In the genomic region with DNA sequence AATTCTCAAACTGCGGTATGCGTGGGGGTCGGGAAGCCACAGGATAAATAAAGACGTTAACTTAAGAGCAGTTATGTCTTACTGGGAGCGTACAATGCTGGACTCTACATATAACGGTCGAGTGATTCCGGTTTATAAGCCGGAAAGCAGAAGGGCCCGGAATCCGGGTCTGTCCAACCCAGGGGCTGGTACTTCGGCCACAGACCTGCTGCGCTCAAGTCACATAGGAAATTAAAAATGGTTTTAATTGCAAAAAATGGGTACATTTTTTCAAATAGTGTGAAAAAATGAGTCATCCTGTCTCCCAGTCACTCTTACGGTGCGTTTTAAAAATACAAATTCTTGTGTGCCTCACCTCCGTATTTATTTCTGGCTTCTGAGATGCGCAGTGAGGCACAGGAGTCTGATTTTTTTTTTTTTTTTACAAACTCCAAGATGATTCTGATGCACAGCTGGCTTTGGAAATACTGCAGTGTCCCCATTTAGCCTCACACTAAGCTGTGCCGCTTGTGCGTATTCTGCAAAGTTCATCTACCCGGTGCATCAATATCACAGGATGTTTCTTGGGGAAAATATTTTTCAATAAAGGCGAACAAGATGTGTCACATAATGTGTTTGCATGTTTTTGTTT, we compare ENCODE assay signal across 8 cellular contexts. TPM values are rescaled to one million over a fixed set of nuclear protein-coding genes. Genes with fewer than 3 reads are reported as not detected.
DNase-seq lines count a peak whose midpoint lies in the region; ATAC-seq and TF ChIP-seq lines count a peak whose summit lies in the region.

No MANE protein-coding gene starts in this region.

- no peak for TF ChIP-seq EP300 in ovary (IDR thresholded peaks at IDR 0.05)

- 1 to 2% (median 2%) methylated on average over 21 of the region's 21 CpGs for WGBS in ovary, 3 donors

- in situ Hi-C loops in HAP-1 (cut with MboI; ENCODE audit: low sequenced_read_pairs) = no loop called here

- H3K36me3 ChIP-seq in CD8-positive, alpha-beta T cell (ENCODE audit: insufficient read depth, low read length) = peaks cover 37% of the 10 kb centered on the region
- peaks cover 36% of the 10 kb centered on the region for H3K36me3 ChIP-seq in HAP-1 (replicated peaks)
- no peaks in the 10 kb centered on the region for H3K36me3 ChIP-seq in ovary

- intact Hi-C loops in CD8-positive, alpha-beta T cell (cut with DNase I, micrococcal nuclease) = loop anchor here (1.0 to 10.0 kb wide), 10 partner anchors 19 to 571 kb away; partner anchors contain the start of genes CTSA (in 2 of the 2), NEURL2 (in 2 of the 2), UBE2C (in 2 of the 2) and ACOT8 (in 1 of the 2)
- intact Hi-C loops in ovary (cut with DNase I) = loop anchor here in 2 of 4 donors (2.0 kb wide), 2 partner anchors 35 to 45 kb away; partner anchors contain the start of genes CTSA (in 1 of the 2) and NEURL2 (in 1 of the 2)

- H3K36me3 Mint-ChIP-seq in CD8-positive, alpha-beta T cell = peaks cover 47% of the 10 kb centered on the region

- no peak for DNase-seq in CD8-positive, alpha-beta T cell
- no peak for DNase-seq in HAP-1 (ENCODE audit: low spot score in 2 of 2)
- no peak for DNase-seq in fibroblast of pulmonary artery (ENCODE audit: low read depth)
- no peak for DNase-seq in ovary
- DNase-seq in activated effector memory CD4-positive, alpha-beta T cell treated with Interleukin-2 at 50 U/mL for 16 hours = no peak
- no peak for DNase-seq in hippocampal formation (lab: John Stamatoyannopoulos, UW)
- DNase-seq in amniotic stem cell (lab: John Stamatoyannopoulos, UW) = no peak

- peaks cover 29% of the 10 kb centered on the region for H3K4me1 Mint-ChIP-seq in CD8-positive, alpha-beta T cell (ENCODE audit: low read depth)

- H3K27ac Mint-ChIP-seq in CD8-positive, alpha-beta T cell = peak overlapping the region; percentile 98

- peaks cover 11% of the 10 kb centered on the region for H3K4me1 ChIP-seq in CD8-positive, alpha-beta T cell (ENCODE audit: insufficient read depth, low read length)
- H3K4me1 ChIP-seq in HAP-1 (peaks cover 3% of the 10 kb centered on the region; the same call in 1 of the 2 replicates), ovary (ENCODE audit: insufficient read depth) (peaks cover 2% of the 10 kb centered on the region)

- no peaks in the 10 kb centered on the region for H3K27me3 Mint-ChIP-seq in CD8-positive, alpha-beta T cell (ENCODE audit: low read depth)

- no peak for TF ChIP-seq CTCF in CD8-positive, alpha-beta T cell (IDR thresholded peaks at IDR 0.05)
- no peak for TF ChIP-seq CTCF in fibroblast of pulmonary artery (IDR thresholded peaks at IDR 0.05; ENCODE audit: low read length, missing control alignments)
- TF ChIP-seq CTCF in ovary (IDR thresholded peaks at IDR 0.05) = peak in 1 of 3 donors; percentile 16

- peak overlapping the region; percentile 94 for H3K27ac ChIP-seq in CD8-positive, alpha-beta T cell (ENCODE audit: low read depth, low read length)
- H3K27ac ChIP-seq in ovary = peak overlapping the region; percentile 54 to 77

- ATAC-seq in CD8-positive, alpha-beta T cell = peak; percentile 32
- peak; percentile 31 for ATAC-seq in SK-N-SH treated with all-trans-retinoic acid at 6 μM for 48 hours

- no peaks in the 10 kb centered on the region for H3K27me3 ChIP-seq in CD8-positive, alpha-beta T cell (ENCODE audit: insufficient read depth, low read length)
- H3K27me3 ChIP-seq in HAP-1 (ENCODE audit: low read depth) (no peaks in the 10 kb centered on the region), ovary (no peaks in the 10 kb centered on the region)

- TF ChIP-seq POLR2A in ovary (IDR thresholded peaks at IDR 0.05) = peak; percentile 59

- H3K9me3 Mint-ChIP-seq in CD8-positive, alpha-beta T cell = no peaks in the 10 kb centered on the region

- POLR2A ChIA-PET in CD8-positive, alpha-beta T cell (lab: Charles Lee) = interaction anchor here (0.6 to 6.4 kb wide), 25 partner anchors 9 to 523 kb away, joined by 3 to 99 read pairs (median 6); partner anchors contain the start of genes ACOT8, CTSA, DNTTIP1 and ELMO2

- H3K4me3 ChIP-seq in CD8-positive, alpha-beta T cell (ENCODE audit: low read depth, low read length) = peak overlapping the region; percentile 61
- H3K4me3 ChIP-seq in HAP-1 (peak overlapping the region; percentile 96), fibroblast of pulmonary artery (replicated peaks; ENCODE audit: low read depth, low read length) (peak overlapping the region; percentile 67), ovary (peak overlapping the region; percentile 67)

- H3K4me3 Mint-ChIP-seq in CD8-positive, alpha-beta T cell = peak overlapping the region; percentile 83

- H3K9me3 ChIP-seq in CD8-positive, alpha-beta T cell (ENCODE audit: low read length) = no peaks in the 10 kb centered on the region
- H3K9me3 ChIP-seq in HAP-1 = no peaks in the 10 kb centered on the region
- no peaks in the 10 kb centered on the region for H3K9me3 ChIP-seq in ovary

- CTCF ChIA-PET in CD8-positive, alpha-beta T cell (lab: Charles Lee) = interaction anchor here (1.2 to 2.3 kb wide), 2 partner anchors 12 to 45 kb away, joined by 4 to 6 read pairs; no protein-coding TSS in a partner anchor

TF ChIP-seq in SK-N-SH treated with all-trans-retinoic acid at 6 μM for 48 hours, 23 proteins besides CTCF, POLR2A, EP300 and RAD21 (continues in another document):
- TF ChIP-seq TCF4 (CRISPR knock-in tag; IDR thresholded peaks at IDR 0.05; ENCODE audit: borderline replicate concordance) (no peak), BACH2 (CRISPR knock-in tag; IDR thresholded peaks at IDR 0.05; ENCODE audit: borderline replicate concordance) (no peak), CREB5 (CRISPR knock-in tag; IDR thresholded peaks at IDR 0.05; ENCODE audit: low read depth) (no peak), CSDC2 (CRISPR knock-in tag; IDR thresholded peaks at IDR 0.05) (no peak), TSHZ2 (CRISPR knock-in tag; IDR thresholded peaks at IDR 0.05) (no peak), ISL1 (CRISPR knock-in tag; IDR thresholded peaks at IDR 0.05) (no peak)
- TF ChIP-seq, protein P1, sequence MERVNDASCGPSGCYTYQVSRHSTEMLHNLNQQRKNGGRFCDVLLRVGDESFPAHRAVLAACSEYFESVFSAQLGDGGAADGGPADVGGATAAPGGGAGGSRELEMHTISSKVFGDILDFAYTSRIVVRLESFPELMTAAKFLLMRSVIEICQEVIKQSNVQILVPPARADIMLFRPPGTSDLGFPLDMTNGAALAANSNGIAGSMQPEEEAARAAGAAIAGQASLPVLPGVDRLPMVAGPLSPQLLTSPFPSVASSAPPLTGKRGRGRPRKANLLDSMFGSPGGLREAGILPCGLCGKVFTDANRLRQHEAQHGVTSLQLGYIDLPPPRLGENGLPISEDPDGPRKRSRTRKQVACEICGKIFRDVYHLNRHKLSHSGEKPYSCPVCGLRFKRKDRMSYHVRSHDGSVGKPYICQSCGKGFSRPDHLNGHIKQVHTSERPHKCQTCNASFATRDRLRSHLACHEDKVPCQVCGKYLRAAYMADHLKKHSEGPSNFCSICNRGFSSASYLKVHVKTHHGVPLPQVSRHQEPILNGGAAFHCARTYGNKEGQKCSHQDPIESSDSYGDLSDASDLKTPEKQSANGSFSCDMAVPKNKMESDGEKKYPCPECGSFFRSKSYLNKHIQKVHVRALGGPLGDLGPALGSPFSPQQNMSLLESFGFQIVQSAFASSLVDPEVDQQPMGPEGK (CRISPR knock-in tag; IDR thresholded peaks at IDR 0.05; ENCODE audit: borderline replicate concordance) = no peak

RNA-seq across cellular contexts. Expression of gene PCIF1, which starts 1.0 kb away (rescaled TPM):
- 100 to 1,000 TPM; 112 to 118 TPM for total RNA-seq in CD8-positive, alpha-beta T cell
- total RNA-seq in ovary = 10 to 100 TPM; 34.5 to 73.7 (median 59.8) TPM
- 10 to 100 TPM; 14.6 to 48.2 TPM for polyA plus RNA-seq in ovary

RNA-seq across cellular contexts. Expression of gene PLTP, which starts 23.6 kb away (rescaled TPM):
- not detected for total RNA-seq in CD8-positive, alpha-beta T cell
- total RNA-seq in ovary = 100 to 1,000 TPM in 4 of 7 donors, 10 to 100 TPM in 3; 83.5 to 266 (median 138) TPM
- polyA plus RNA-seq in ovary = 100 to 1,000 TPM in 1 of 2 donors, 10 to 100 TPM in 1; 85.7 to 188 TPM

RNA-seq across cellular contexts. Expression of gene ZNF335, which starts 36.5 kb away (rescaled TPM):
- total RNA-seq in CD8-positive, alpha-beta T cell = 10 to 100 TPM; 90.9 to 96.1 TPM
- total RNA-seq in ovary = 10 to 100 TPM; 14.2 to 25.7 (median 20.0) TPM
- 10 to 100 TPM in 1 of 2 donors, 1 to 10 TPM in 1; 3.5 to 15.7 TPM for polyA plus RNA-seq in ovary

RNA-seq across cellular contexts. Expression of gene CTSA, which starts 44.4 kb away (rescaled TPM):
- 10 to 100 TPM; 52.8 to 64.2 TPM for total RNA-seq in CD8-positive, alpha-beta T cell
- total RNA-seq in ovary = 100 to 1,000 TPM in 4 of 7 donors, 10 to 100 TPM in 3; 45.0 to 156 (median 110) TPM
- 100 to 1,000 TPM in 1 of 2 donors, 10 to 100 TPM in 1; 81.6 to 210 TPM for polyA plus RNA-seq in ovary

RNA-seq across cellular contexts. Expression of gene NEURL2, which starts 44.5 kb away (rescaled TPM):
- 1 to 10 TPM; 1.6 to 1.7 TPM for total RNA-seq in CD8-positive, alpha-beta T cell
- total RNA-seq in ovary = 10 to 100 TPM; 10.1 to 28.7 (median 12.5) TPM
- 10 to 100 TPM in 1 of 2 donors, 1 to 10 TPM in 1; 1.5 to 11.8 TPM for polyA plus RNA-seq in ovary

Comparison
In these comparisons a context has a peak if more than half of its experiments do, and no peak if none do; other contexts are left out.
1. RNA of gene PLTP, which starts 23.6 kb away (total RNA-seq): 83.5 to 266 TPM in ovary; not detected in CD8-positive, alpha-beta T cell; every median in the first group is over 10 times any median in the second.
2. Peak in every context shown above with its lines, with median percentiles within 50 percentile points of each other: H3K4me3 ChIP-seq.